13 cellular contexts compared by ENCODE assay signal in genomic region chr7:32059289-32060045, GRCh38. TPM values are rescaled to one million over a fixed set of nuclear protein-coding genes. Genes with fewer than 3 reads are reported as not detected.
DNase-seq lines count a peak whose midpoint lies in the region; ATAC-seq and TF ChIP-seq lines count a peak whose summit lies in the region.
"Had no signal": no experiment of that assay in that cellular context is flagged by ENCODE, and none has a peak within 500 bp of the region (broad histone marks: within the 10 kb centered on the region; RNA-seq: fewer than 3 reads in every experiment).

No MANE protein-coding gene starts in this region.

- WGBS in hepatocyte (ENCODE audit: low lambda C conversion rate, missing lambda C conversion rate): 26% methylated on average over 6 of the region's 6 CpGs
- 14 to 27% methylated on average over 6 of the region's 6 CpGs for WGBS in tibial nerve, 2 donors
- 20 to 21% methylated on average over 6 of the region's 6 CpGs for WGBS in aorta, 2 donors

- H3K9me3 Mint-ChIP-seq in WTC11: no peaks in the 10 kb centered on the region

- no peaks in the 10 kb centered on the region for H3K36me3 Mint-ChIP-seq in WTC11

- ATAC-seq in WTC11 (peak; percentile 67), HG02610 (IDR thresholded peaks at IDR 0.05; ENCODE audit: unreplicated experiment) (no peak), aorta (ENCODE audit: low FRiP score) (no peak)
- ATAC-seq: activated CD4-positive, alpha-beta T cell treated with anti-CD3 and anti-CD28 coated beads for 36 hours; pancreas had no signal

- H3K4me3 ChIP-seq in hepatocyte (no peak overlapping the region), tibial nerve (peak overlapping the region; percentile 1 to 42 (median 4)), aorta (ENCODE audit: low read length in 2 of 2) (no peak overlapping the region)
- H3K4me3 ChIP-seq: pancreas had no signal

- H3K4me1 ChIP-seq in hepatocyte (ENCODE audit: insufficient read depth) (peaks cover 8% of the 10 kb centered on the region), tibial nerve (peaks cover 0 to 51% (median 9%) of the 10 kb centered on the region in 4 donors), aorta (ENCODE audit: control insufficient read depth in 1 of 2, insufficient read depth in 2 of 2, low read length in 2 of 2) (peaks cover 0 to 2% of the 10 kb centered on the region in 2 donors)
- H3K4me1 ChIP-seq: pancreas had no signal

- H2AFZ ChIP-seq in hepatocyte: no peak overlapping the region

- CTCF ChIA-PET in WTC11 (lab: Charles Lee): interaction anchor here (1.0 to 3.4 kb wide), 4 partner anchors 105 to 914 kb away, joined by 3 to 12 read pairs (median 6); no protein-coding TSS in a partner anchor

- peak; percentile 28 for DNase-seq in NCI-H1694 treated with DMSO at 0.1 percent for 48 hours (lab: John Stamatoyannopoulos, UW)
- no peak for DNase-seq in NCI-H1694 (lab: John Stamatoyannopoulos, UW)
- no peak for DNase-seq in WTC11 (ENCODE audit: low spot score)
- peak; percentile 31 for DNase-seq in hepatocyte (ENCODE audit: low spot score)
- DNase-seq in tibial nerve (ENCODE audit: low spot score in 2 of 2): no peak
- DNase-seq in RPMI8226: no peak
- no peak for DNase-seq in aorta
- DNase-seq: ACHN; activated CD4-positive, alpha-beta T cell treated with anti-CD3 and anti-CD28 coated beads for 36 hours; activated gamma-delta T cell treated with Interleukin-2 at 50 U/mL for 16 hours; NCI-H2081 treated with DMSO at 0.1 percent for 48 hours; pancreas had no signal

- H3K27me3 ChIP-seq in hepatocyte (no peaks in the 10 kb centered on the region), tibial nerve (no peaks in the 10 kb centered on the region), aorta (ENCODE audit: control insufficient read depth in 1 of 2, insufficient read depth in 2 of 2, low read length in 1 of 2) (peaks cover 0 to 1% of the 10 kb centered on the region in 2 donors)
- H3K27me3 ChIP-seq: pancreas had no signal

- peak overlapping the region; percentile 41 for H3K27ac ChIP-seq in hepatocyte
- peak overlapping the region in 3 of 4 donors; percentile 34 to 89 (median 76) for H3K27ac ChIP-seq in tibial nerve
- H3K27ac ChIP-seq in aorta (ENCODE audit: low read depth in 1 of 2, low read length in 2 of 2): no peak overlapping the region

- no peak overlapping the region for H3K27ac Mint-ChIP-seq in WTC11
- H3K27ac Mint-ChIP-seq: activated CD4-positive, alpha-beta T cell treated with anti-CD3 and anti-CD28 coated beads for 36 hours had no signal

- H3K79me2 ChIP-seq in hepatocyte: no peaks in the 10 kb centered on the region

- peak overlapping the region; percentile 68 for H3K4me2 ChIP-seq in hepatocyte

- H3K9me3 ChIP-seq in hepatocyte (ENCODE audit: low read depth): no peaks in the 10 kb centered on the region
- H3K9me3 ChIP-seq in tibial nerve: no peaks in the 10 kb centered on the region
- no peaks in the 10 kb centered on the region for H3K9me3 ChIP-seq in aorta (ENCODE audit: control insufficient read depth, low read length)
- H3K9me3 ChIP-seq: pancreas had no signal

- peaks cover 71% of the 10 kb centered on the region for H3K27me3 Mint-ChIP-seq in WTC11 (ENCODE audit: low read depth)
- H3K27me3 Mint-ChIP-seq: activated CD4-positive, alpha-beta T cell treated with anti-CD3 and anti-CD28 coated beads for 36 hours had no signal

- H3K9me2 ChIP-seq in hepatocyte (replicated peaks; ENCODE audit: insufficient read depth): no peaks in the 10 kb centered on the region

- TF ChIP-seq CTCF in WTC11 (IDR thresholded peaks at IDR 0.05) (no peak), hepatocyte (IDR thresholded peaks at IDR 0.05; ENCODE audit: poor library complexity) (no peak), tibial nerve (IDR thresholded peaks at IDR 0.05) (no peak)

- intact Hi-C loops in aorta (cut with DNase I): no loop called here

- H3K36me3 ChIP-seq in hepatocyte (replicated peaks; ENCODE audit: insufficient read depth, low read depth): no peaks in the 10 kb centered on the region
- no peaks in the 10 kb centered on the region for H3K36me3 ChIP-seq in tibial nerve
- no peaks in the 10 kb centered on the region for H3K36me3 ChIP-seq in aorta (ENCODE audit: control insufficient read depth in 1 of 2, insufficient read depth in 2 of 2, low read length in 1 of 2)
- H3K36me3 ChIP-seq: pancreas had no signal

- no peak overlapping the region for H3K4me3 Mint-ChIP-seq in WTC11
- H3K4me3 Mint-ChIP-seq: activated CD4-positive, alpha-beta T cell treated with anti-CD3 and anti-CD28 coated beads for 36 hours had no signal

- peak in 1 of 2 donors; percentile 6 for TF ChIP-seq EP300 in tibial nerve (IDR thresholded peaks at IDR 0.05)

- peaks cover 43% of the 10 kb centered on the region for H3K4me1 Mint-ChIP-seq in WTC11
- H3K4me1 Mint-ChIP-seq: activated CD4-positive, alpha-beta T cell treated with anti-CD3 and anti-CD28 coated beads for 36 hours had no signal

- no peaks in the 10 kb centered on the region for H4K20me1 ChIP-seq in hepatocyte (ENCODE audit: insufficient read depth, poor library complexity, severe bottlenecking)

- TF ChIP-seq POLR2A in tibial nerve (IDR thresholded peaks at IDR 0.05): no peak

- POLR2A ChIA-PET in WTC11 (lab: Charles Lee): no interaction called here

TF ChIP-seq in WTC11, 78 proteins besides CTCF, POLR2A, EP300 and RAD21:
- TF ChIP-seq FOXJ3 (CRISPR knock-in tag; IDR thresholded peaks at IDR 0.05; ENCODE audit: borderline replicate concordance): no peak

RNA-seq across cellular contexts. Expression of gene PDE1C, which starts 10.7 kb away (rescaled TPM):
- 0.37 to 0.55 TPM (median 0.41 TPM) in 3 replicates for total RNA-seq in WTC11 (2021)
- total RNA-seq in hepatocyte: 3.3 and 5.0 TPM in 2 replicates
- polyA plus RNA-seq in hepatocyte: 1.8 and 2.7 TPM in 2 replicates
- total RNA-seq in tibial nerve: 10 to 100 TPM; 10.6 to 31.8 (median 20.7) TPM
- total RNA-seq in aorta: 1 to 10 TPM; 6.6 to 7.1 TPM
- 1 to 10 TPM in 1 of 2 donors, under 1 TPM in 1; 0.84 to 2.6 TPM for polyA plus RNA-seq in aorta
- total RNA-seq: activated CD4-positive, alpha-beta T cell treated with anti-CD3 and anti-CD28 coated beads for 36 hours had no signal

Comparison
In these comparisons a context has a peak if more than half of its experiments do, and no peak if none do; other contexts are left out.
1. DNase-seq: peak in NCI-H1694 treated with DMSO at 0.1 percent for 48 hours (single experiment) and hepatocyte (single experiment); none in NCI-H1694 (single experiment), WTC11 (single experiment), tibial nerve (0 of 2), RPMI8226 (single experiment) and aorta (0 of 2).
2. H3K27ac ChIP-seq: peak in hepatocyte (single experiment) and tibial nerve (3 of 4); none in aorta (0 of 2).
3. H3K4me3 ChIP-seq: peak in tibial nerve (4 of 4); none in hepatocyte (single experiment) and aorta (0 of 2).